Comparison of ENCODE assay signal across 16 cellular contexts in the genomic region with DNA sequence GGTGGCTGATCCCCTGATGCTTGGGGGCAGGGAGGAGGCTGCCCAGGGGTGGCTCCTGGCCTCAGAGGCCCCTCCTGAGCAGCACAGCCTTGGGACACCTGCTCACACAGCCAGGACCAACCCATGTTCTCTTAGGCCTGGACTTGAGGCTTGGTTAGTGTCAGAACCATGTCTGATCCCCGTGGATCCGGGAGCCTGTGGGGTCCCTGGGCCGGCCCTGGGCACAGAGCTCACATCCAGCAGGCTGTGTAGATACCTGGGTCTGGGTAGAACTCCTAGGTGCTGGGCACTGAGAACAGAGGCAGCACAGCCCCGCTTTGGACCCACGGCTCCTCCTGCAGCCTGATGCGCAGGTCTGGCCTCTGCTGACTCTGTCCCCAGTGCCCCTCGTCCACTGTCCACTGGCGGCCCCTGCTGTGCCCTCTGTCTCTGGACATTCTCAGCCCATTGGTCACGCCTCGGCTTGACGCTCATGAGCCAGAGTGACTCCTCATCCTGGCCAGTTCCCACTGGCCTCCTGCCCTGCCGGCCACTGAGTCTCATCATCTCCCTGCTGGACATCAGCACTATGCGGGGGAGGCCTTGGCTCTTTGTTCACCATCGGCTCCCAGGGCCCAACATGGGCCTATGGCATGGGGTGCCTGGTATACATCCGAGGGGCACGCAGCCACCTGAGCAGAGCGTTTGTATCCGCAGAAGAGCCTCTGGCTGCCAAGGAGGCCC.
DNase-seq lines count a peak whose midpoint lies in the region; ATAC-seq and TF ChIP-seq lines count a peak whose summit lies in the region.
"Had no signal": no experiment of that assay in that cellular context is flagged by ENCODE, and none has a peak within 500 bp of the region (broad histone marks: within the 10 kb centered on the region; RNA-seq: fewer than 3 reads in every experiment).

No MANE protein-coding gene starts in this region.

- no peak overlapping the region for H3K4me3 ChIP-seq in BE2C (ENCODE audit: low read depth, low read length)
- H3K4me3 ChIP-seq: ascending aorta, GM12878 had no signal

- H3K9me3 ChIP-seq in BE2C: no peaks in the 10 kb centered on the region
- H3K9me3 ChIP-seq: ascending aorta had no signal

- no peaks in the 10 kb centered on the region for H3K36me3 ChIP-seq in BE2C
- H3K36me3 ChIP-seq: ascending aorta had no signal

- no peak for TF ChIP-seq CTCF in BE2C (IDR thresholded peaks at IDR 0.05; ENCODE audit: low read depth, low read length)

- H3K27me3 ChIP-seq in BE2C: no peaks in the 10 kb centered on the region
- H3K27me3 ChIP-seq: ascending aorta had no signal

- intact Hi-C loops in left ventricle myocardium superior (cut with micrococcal nuclease): no loop called here
- intact Hi-C loops in posterior vena cava (cut with DNase I): no loop called here

- DNase-seq in EL (peak; percentile 10), M059J (ENCODE audit: low read depth) (peak; percentile 54), left ventricle myocardium superior (peak; percentile 22), posterior vena cava (ENCODE audit: low spot score) (peak; percentile 70), kidney glomerular epithelial cell (lab: John Stamatoyannopoulos, UW) (no peak), NOMO-1 treated with dmso at 0.1 percent for 144 hours (lab: John Stamatoyannopoulos, UW; ENCODE audit: unreplicated experiment) (no peak), BE2C (no peak)
- DNase-seq: activated CD4-positive, alpha-beta T cell treated with anti-CD3 and anti-CD28 coated beads for 48 hours; DMS79 treated with DMSO at 0.1 percent for 48 hours; Karpas-422; NCI-H187 treated with DMSO at 0.1 percent for 48 hours; NCI-H526 treated with DMSO at 0.1 percent for 48 hours; occipital lobe had no signal

- no peak for ATAC-seq in left ventricle myocardium superior
- ATAC-seq: activated T-cell treated with anti-CD3 and anti-CD28 coated beads, Interleukin-2, amount 50 U/mL, for 72 hours; GM12878 had no signal

- H3K4me1 ChIP-seq in BE2C: no peaks in the 10 kb centered on the region
- H3K4me1 ChIP-seq: ascending aorta had no signal

Comparison
In these comparisons a context has a peak if more than half of its experiments do, and no peak if none do; other contexts are left out.
1. DNase-seq: peak in EL (single experiment), M059J (single experiment), left ventricle myocardium superior (single experiment) and posterior vena cava (single experiment); none in kidney glomerular epithelial cell (single experiment), NOMO-1 treated with dmso at 0.1 percent for 144 hours (single experiment) and BE2C (single experiment).